1 cellular context compared by ENCODE assay signal in genomic region chr3:195102609-195103467, GRCh38.
A peak's percentile ranks its signal among the peaks of the same experiment; 100 is the strongest.
TF ChIP-seq lines count a peak whose summit lies in the region.

No MANE protein-coding gene starts in this region.

TF ChIP-seq in K562, 482 proteins besides CTCF, POLR2A, EP300 and RAD21 (continued from another document and continues in another):
- TF ChIP-seq HMBOX1 (IDR thresholded peaks at IDR 0.05) (no peak), POLR2B (IDR thresholded peaks at IDR 0.05; ENCODE audit: low read depth, partially characterized antibody) (no peak), SLC30A9 (CRISPR knock-in tag; IDR thresholded peaks at IDR 0.05) (no peak), KLF16 (IDR thresholded peaks at IDR 0.05) (no peak), ZNF24 (IDR thresholded peaks at IDR 0.05) (peak; percentile 71; the same call in 1 of the 2 replicates), ETV1 (tag; conservative IDR thresholded peaks at IDR 0.05; ENCODE audit: low read depth) (peak; percentile 69), JUN (IDR thresholded peaks at IDR 0.05; ENCODE audit: borderline replicate concordance, low read depth, low read length) (peak; percentile 58; the same call in 1 of the 2 replicates), JUN (CRISPR knock-in tag; IDR thresholded peaks at IDR 0.05; ENCODE audit: borderline replicate concordance) (no peak), ATF3 (IDR thresholded peaks at IDR 0.05) (peak; percentile 86), ATF3 (CRISPR knock-in tag; conservative IDR thresholded peaks at IDR 0.05) (no peak), DPF2 (IDR thresholded peaks at IDR 0.05) (peak; percentile 92), U2AF1 (optimal IDR thresholded peaks at IDR 0.05; ENCODE audit: low read depth, low read length) (no peak), ZNF146 (CRISPR knock-in tag; IDR thresholded peaks at IDR 0.05; ENCODE audit: unreplicated experiment) (peak; percentile 84), SMAD3 (CRISPR knock-in tag; conservative IDR thresholded peaks at IDR 0.05) (0 out of 2 replicates have a peak, but pooled peaks have one; percentile 8), ZEB2 (IDR thresholded peaks at IDR 0.05) (0 out of 2 replicates have a peak, but pooled peaks have one; percentile 34), KLF13 (tag; IDR thresholded peaks at IDR 0.05; ENCODE audit: borderline replicate concordance, low read depth) (no peak), FOS (IDR thresholded peaks at IDR 0.05; ENCODE audit: extremely low read depth, insufficient read length) (no peak), ESRRB (CRISPR knock-in tag; IDR thresholded peaks at IDR 0.05; ENCODE audit: borderline replicate concordance) (no peak), ZNF184 (CRISPR knock-in tag; IDR thresholded peaks at IDR 0.05) (no peak), ZNF583 (CRISPR knock-in tag; IDR thresholded peaks at IDR 0.05) (no peak), MAFK (IDR thresholded peaks at IDR 0.05; ENCODE audit: low read length) (peak; percentile 88), PBX2 (CRISPR knock-in tag; IDR thresholded peaks at IDR 0.05; ENCODE audit: low read depth) (no peak), PBX2 (tag; conservative IDR thresholded peaks at IDR 0.05; ENCODE audit: low read depth) (0 out of 2 replicates have a peak, but pooled peaks have one; percentile 49)
- TF ChIP-seq, protein P1, sequence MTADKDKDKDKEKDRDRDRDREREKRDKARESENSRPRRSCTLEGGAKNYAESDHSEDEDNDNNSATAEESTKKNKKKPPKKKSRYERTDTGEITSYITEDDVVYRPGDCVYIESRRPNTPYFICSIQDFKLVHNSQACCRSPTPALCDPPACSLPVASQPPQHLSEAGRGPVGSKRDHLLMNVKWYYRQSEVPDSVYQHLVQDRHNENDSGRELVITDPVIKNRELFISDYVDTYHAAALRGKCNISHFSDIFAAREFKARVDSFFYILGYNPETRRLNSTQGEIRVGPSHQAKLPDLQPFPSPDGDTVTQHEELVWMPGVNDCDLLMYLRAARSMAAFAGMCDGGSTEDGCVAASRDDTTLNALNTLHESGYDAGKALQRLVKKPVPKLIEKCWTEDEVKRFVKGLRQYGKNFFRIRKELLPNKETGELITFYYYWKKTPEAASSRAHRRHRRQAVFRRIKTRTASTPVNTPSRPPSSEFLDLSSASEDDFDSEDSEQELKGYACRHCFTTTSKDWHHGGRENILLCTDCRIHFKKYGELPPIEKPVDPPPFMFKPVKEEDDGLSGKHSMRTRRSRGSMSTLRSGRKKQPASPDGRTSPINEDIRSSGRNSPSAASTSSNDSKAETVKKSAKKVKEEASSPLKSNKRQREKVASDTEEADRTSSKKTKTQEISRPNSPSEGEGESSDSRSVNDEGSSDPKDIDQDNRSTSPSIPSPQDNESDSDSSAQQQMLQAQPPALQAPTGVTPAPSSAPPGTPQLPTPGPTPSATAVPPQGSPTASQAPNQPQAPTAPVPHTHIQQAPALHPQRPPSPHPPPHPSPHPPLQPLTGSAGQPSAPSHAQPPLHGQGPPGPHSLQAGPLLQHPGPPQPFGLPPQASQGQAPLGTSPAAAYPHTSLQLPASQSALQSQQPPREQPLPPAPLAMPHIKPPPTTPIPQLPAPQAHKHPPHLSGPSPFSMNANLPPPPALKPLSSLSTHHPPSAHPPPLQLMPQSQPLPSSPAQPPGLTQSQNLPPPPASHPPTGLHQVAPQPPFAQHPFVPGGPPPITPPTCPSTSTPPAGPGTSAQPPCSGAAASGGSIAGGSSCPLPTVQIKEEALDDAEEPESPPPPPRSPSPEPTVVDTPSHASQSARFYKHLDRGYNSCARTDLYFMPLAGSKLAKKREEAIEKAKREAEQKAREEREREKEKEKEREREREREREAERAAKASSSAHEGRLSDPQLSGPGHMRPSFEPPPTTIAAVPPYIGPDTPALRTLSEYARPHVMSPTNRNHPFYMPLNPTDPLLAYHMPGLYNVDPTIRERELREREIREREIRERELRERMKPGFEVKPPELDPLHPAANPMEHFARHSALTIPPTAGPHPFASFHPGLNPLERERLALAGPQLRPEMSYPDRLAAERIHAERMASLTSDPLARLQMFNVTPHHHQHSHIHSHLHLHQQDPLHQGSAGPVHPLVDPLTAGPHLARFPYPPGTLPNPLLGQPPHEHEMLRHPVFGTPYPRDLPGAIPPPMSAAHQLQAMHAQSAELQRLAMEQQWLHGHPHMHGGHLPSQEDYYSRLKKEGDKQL (CRISPR knock-in tag; IDR thresholded peaks at IDR 0.05; ENCODE audit: borderline replicate concordance), result no peak
- TF ChIP-seq, protein P2, sequence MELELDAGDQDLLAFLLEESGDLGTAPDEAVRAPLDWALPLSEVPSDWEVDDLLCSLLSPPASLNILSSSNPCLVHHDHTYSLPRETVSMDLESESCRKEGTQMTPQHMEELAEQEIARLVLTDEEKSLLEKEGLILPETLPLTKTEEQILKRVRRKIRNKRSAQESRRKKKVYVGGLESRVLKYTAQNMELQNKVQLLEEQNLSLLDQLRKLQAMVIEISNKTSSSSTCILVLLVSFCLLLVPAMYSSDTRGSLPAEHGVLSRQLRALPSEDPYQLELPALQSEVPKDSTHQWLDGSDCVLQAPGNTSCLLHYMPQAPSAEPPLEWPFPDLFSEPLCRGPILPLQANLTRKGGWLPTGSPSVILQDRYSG (tag; conservative IDR thresholded peaks at IDR 0.05; ENCODE audit: low read depth), result no peak
- TF ChIP-seq, protein P3, sequence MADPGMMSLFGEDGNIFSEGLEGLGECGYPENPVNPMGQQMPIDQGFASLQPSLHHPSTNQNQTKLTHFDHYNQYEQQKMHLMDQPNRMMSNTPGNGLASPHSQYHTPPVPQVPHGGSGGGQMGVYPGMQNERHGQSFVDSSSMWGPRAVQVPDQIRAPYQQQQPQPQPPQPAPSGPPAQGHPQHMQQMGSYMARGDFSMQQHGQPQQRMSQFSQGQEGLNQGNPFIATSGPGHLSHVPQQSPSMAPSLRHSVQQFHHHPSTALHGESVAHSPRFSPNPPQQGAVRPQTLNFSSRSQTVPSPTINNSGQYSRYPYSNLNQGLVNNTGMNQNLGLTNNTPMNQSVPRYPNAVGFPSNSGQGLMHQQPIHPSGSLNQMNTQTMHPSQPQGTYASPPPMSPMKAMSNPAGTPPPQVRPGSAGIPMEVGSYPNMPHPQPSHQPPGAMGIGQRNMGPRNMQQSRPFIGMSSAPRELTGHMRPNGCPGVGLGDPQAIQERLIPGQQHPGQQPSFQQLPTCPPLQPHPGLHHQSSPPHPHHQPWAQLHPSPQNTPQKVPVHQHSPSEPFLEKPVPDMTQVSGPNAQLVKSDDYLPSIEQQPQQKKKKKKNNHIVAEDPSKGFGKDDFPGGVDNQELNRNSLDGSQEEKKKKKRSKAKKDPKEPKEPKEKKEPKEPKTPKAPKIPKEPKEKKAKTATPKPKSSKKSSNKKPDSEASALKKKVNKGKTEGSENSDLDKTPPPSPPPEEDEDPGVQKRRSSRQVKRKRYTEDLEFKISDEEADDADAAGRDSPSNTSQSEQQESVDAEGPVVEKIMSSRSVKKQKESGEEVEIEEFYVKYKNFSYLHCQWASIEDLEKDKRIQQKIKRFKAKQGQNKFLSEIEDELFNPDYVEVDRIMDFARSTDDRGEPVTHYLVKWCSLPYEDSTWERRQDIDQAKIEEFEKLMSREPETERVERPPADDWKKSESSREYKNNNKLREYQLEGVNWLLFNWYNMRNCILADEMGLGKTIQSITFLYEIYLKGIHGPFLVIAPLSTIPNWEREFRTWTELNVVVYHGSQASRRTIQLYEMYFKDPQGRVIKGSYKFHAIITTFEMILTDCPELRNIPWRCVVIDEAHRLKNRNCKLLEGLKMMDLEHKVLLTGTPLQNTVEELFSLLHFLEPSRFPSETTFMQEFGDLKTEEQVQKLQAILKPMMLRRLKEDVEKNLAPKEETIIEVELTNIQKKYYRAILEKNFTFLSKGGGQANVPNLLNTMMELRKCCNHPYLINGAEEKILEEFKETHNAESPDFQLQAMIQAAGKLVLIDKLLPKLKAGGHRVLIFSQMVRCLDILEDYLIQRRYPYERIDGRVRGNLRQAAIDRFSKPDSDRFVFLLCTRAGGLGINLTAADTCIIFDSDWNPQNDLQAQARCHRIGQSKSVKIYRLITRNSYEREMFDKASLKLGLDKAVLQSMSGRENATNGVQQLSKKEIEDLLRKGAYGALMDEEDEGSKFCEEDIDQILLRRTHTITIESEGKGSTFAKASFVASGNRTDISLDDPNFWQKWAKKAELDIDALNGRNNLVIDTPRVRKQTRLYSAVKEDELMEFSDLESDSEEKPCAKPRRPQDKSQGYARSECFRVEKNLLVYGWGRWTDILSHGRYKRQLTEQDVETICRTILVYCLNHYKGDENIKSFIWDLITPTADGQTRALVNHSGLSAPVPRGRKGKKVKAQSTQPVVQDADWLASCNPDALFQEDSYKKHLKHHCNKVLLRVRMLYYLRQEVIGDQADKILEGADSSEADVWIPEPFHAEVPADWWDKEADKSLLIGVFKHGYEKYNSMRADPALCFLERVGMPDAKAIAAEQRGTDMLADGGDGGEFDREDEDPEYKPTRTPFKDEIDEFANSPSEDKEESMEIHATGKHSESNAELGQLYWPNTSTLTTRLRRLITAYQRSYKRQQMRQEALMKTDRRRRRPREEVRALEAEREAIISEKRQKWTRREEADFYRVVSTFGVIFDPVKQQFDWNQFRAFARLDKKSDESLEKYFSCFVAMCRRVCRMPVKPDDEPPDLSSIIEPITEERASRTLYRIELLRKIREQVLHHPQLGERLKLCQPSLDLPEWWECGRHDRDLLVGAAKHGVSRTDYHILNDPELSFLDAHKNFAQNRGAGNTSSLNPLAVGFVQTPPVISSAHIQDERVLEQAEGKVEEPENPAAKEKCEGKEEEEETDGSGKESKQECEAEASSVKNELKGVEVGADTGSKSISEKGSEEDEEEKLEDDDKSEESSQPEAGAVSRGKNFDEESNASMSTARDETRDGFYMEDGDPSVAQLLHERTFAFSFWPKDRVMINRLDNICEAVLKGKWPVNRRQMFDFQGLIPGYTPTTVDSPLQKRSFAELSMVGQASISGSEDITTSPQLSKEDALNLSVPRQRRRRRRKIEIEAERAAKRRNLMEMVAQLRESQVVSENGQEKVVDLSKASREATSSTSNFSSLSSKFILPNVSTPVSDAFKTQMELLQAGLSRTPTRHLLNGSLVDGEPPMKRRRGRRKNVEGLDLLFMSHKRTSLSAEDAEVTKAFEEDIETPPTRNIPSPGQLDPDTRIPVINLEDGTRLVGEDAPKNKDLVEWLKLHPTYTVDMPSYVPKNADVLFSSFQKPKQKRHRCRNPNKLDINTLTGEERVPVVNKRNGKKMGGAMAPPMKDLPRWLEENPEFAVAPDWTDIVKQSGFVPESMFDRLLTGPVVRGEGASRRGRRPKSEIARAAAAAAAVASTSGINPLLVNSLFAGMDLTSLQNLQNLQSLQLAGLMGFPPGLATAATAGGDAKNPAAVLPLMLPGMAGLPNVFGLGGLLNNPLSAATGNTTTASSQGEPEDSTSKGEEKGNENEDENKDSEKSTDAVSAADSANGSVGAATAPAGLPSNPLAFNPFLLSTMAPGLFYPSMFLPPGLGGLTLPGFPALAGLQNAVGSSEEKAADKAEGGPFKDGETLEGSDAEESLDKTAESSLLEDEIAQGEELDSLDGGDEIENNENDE (IDR thresholded peaks at IDR 0.05; ENCODE audit: low read depth, low read length), result no peak
